Comparison of ENCODE assay signal across 1 cellular context in genomic region chr6:322940-323729, GRCh38.
A peak's percentile ranks its signal among the peaks of the same experiment; 100 is the strongest.
TF ChIP-seq lines count a peak whose summit lies in the region.

No MANE protein-coding gene starts in this region.

TF ChIP-seq in GM12878, 131 proteins besides CTCF, POLR2A, EP300 and RAD21 (continued from another document and continues in another):
- TF ChIP-seq RELB (IDR thresholded peaks at IDR 0.05; ENCODE audit: low read depth) (peak; percentile 57), IKZF2 (IDR thresholded peaks at IDR 0.05) (peak; percentile 54 to 71; a peak in 3 of 4 replicates), SUZ12 (IDR thresholded peaks at IDR 0.05; ENCODE audit: unreplicated experiment) (no peak), MLLT1 (IDR thresholded peaks at IDR 0.05) (no peak), SREBF2 (IDR thresholded peaks at IDR 0.05; ENCODE audit: low read length) (no peak), NFIC (IDR thresholded peaks at IDR 0.05; ENCODE audit: low read depth, low read length) (no peak), NFYA (IDR thresholded peaks at IDR 0.05; ENCODE audit: borderline replicate concordance, low read depth, low read length) (no peak), IRF5 (IDR thresholded peaks at IDR 0.05; ENCODE audit: borderline replicate concordance) (no peak), RB1 (IDR thresholded peaks at IDR 0.05; ENCODE audit: borderline replicate concordance) (no peak), CBFB (IDR thresholded peaks at IDR 0.05; ENCODE audit: low read depth) (no peak), RELA (IDR thresholded peaks at IDR 0.05; ENCODE audit: borderline replicate concordance, partially characterized antibody) (no peak), FOXM1 (IDR thresholded peaks at IDR 0.05; ENCODE audit: low read depth, low read length) (no peak), DPF2 (IDR thresholded peaks at IDR 0.05) (no peak), ZNF274 (IDR thresholded peaks at IDR 0.05; ENCODE audit: insufficient read depth, insufficient read length) (no peak), GATAD2B (conservative IDR thresholded peaks at IDR 0.05; ENCODE audit: low read depth) (no peak; the same call in 1 of the 2 replicates), BMI1 (IDR thresholded peaks at IDR 0.05; ENCODE audit: borderline replicate concordance) (no peak), ZNF687 (IDR thresholded peaks at IDR 0.05) (peak; percentile 54; the same call in 1 of the 2 replicates), PAX5 (IDR thresholded peaks at IDR 0.05; ENCODE audit: borderline replicate concordance, low read depth, low read length) (0 out of 2 replicates have a peak, but pooled peaks have one; percentile 15), SP1 (IDR thresholded peaks at IDR 0.05; ENCODE audit: low read depth, low read length) (no peak), NR2F1 (conservative IDR thresholded peaks at IDR 0.05) (0 out of 2 replicates have a peak, but pooled peaks have one; percentile 11), REST (IDR thresholded peaks at IDR 0.05; ENCODE audit: low read depth, low read length) (no peak), ZZZ3 (IDR thresholded peaks at IDR 0.05; ENCODE audit: control insufficient read depth, insufficient read length, low read depth) (no peak), CHD4 (IDR thresholded peaks at IDR 0.05) (no peak), ZNF217 (IDR thresholded peaks at IDR 0.05) (no peak), TARDBP (IDR thresholded peaks at IDR 0.05; ENCODE audit: borderline replicate concordance) (no peak), SMARCA5 (IDR thresholded peaks at IDR 0.05) (no peak), JUNB (IDR thresholded peaks at IDR 0.05) (no peak), MYC (IDR thresholded peaks at IDR 0.05; ENCODE audit: insufficient read depth, insufficient read length, insufficient replicate concordance, low read length, severe bottlenecking) (no peak), HCFC1 (IDR thresholded peaks at IDR 0.05; ENCODE audit: low read length) (no peak)
- TF ChIP-seq, protein P1, sequence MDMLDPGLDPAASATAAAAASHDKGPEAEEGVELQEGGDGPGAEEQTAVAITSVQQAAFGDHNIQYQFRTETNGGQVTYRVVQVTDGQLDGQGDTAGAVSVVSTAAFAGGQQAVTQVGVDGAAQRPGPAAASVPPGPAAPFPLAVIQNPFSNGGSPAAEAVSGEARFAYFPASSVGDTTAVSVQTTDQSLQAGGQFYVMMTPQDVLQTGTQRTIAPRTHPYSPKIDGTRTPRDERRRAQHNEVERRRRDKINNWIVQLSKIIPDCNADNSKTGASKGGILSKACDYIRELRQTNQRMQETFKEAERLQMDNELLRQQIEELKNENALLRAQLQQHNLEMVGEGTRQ (IDR thresholded peaks at IDR 0.05; ENCODE audit: borderline replicate concordance, low read depth, low read length) = no peak
- TF ChIP-seq, protein P2, sequence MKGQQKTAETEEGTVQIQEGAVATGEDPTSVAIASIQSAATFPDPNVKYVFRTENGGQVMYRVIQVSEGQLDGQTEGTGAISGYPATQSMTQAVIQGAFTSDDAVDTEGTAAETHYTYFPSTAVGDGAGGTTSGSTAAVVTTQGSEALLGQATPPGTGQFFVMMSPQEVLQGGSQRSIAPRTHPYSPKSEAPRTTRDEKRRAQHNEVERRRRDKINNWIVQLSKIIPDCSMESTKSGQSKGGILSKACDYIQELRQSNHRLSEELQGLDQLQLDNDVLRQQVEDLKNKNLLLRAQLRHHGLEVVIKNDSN (IDR thresholded peaks at IDR 0.05; ENCODE audit: borderline replicate concordance, extremely low read length, insufficient read depth, low read depth, low read length) = no peak
- TF ChIP-seq, protein P3, sequence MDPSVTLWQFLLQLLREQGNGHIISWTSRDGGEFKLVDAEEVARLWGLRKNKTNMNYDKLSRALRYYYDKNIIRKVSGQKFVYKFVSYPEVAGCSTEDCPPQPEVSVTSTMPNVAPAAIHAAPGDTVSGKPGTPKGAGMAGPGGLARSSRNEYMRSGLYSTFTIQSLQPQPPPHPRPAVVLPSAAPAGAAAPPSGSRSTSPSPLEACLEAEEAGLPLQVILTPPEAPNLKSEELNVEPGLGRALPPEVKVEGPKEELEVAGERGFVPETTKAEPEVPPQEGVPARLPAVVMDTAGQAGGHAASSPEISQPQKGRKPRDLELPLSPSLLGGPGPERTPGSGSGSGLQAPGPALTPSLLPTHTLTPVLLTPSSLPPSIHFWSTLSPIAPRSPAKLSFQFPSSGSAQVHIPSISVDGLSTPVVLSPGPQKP (IDR thresholded peaks at IDR 0.05; ENCODE audit: low read depth, low read length) = no peak
- TF ChIP-seq, protein P4, sequence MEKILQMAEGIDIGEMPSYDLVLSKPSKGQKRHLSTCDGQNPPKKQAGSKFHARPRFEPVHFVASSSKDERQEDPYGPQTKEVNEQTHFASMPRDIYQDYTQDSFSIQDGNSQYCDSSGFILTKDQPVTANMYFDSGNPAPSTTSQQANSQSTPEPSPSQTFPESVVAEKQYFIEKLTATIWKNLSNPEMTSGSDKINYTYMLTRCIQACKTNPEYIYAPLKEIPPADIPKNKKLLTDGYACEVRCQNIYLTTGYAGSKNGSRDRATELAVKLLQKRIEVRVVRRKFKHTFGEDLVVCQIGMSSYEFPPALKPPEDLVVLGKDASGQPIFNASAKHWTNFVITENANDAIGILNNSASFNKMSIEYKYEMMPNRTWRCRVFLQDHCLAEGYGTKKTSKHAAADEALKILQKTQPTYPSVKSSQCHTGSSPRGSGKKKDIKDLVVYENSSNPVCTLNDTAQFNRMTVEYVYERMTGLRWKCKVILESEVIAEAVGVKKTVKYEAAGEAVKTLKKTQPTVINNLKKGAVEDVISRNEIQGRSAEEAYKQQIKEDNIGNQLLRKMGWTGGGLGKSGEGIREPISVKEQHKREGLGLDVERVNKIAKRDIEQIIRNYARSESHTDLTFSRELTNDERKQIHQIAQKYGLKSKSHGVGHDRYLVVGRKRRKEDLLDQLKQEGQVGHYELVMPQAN (conservative IDR thresholded peaks at IDR 0.05) = no peak
- TF ChIP-seq, protein P5, sequence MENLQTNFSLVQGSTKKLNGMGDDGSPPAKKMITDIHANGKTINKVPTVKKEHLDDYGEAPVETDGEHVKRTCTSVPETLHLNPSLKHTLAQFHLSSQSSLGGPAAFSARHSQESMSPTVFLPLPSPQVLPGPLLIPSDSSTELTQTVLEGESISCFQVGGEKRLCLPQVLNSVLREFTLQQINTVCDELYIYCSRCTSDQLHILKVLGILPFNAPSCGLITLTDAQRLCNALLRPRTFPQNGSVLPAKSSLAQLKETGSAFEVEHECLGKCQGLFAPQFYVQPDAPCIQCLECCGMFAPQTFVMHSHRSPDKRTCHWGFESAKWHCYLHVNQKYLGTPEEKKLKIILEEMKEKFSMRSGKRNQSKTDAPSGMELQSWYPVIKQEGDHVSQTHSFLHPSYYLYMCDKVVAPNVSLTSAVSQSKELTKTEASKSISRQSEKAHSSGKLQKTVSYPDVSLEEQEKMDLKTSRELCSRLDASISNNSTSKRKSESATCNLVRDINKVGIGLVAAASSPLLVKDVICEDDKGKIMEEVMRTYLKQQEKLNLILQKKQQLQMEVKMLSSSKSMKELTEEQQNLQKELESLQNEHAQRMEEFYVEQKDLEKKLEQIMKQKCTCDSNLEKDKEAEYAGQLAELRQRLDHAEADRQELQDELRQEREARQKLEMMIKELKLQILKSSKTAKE (IDR thresholded peaks at IDR 0.05; ENCODE audit: low read depth, poor library complexity, severe bottlenecking) = no peak
